ENCODE assay signal across 19 cellular contexts in the genomic region with DNA sequence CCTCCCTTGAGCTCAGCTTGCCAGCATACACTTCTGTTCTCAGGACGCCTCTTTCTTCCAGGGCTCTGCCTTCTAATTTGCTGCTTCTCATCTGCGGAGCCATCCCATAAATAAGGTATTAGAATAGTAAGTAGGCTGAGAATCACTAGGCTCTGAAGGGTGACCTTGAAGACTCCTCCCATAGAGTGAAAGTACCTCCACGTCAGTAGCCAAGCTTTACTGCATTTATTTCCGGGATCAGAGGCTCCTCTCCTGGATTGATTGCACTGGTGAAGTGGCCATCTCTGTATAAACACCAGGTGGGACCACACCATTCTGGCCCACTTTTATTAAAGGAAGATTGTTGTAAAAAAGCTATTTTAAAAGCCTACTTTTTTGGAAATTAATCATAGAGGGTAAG.
A peak's percentile ranks its signal among the peaks of the same experiment; 100 is the strongest.
DNase-seq lines count a peak whose midpoint lies in the region; ATAC-seq and TF ChIP-seq lines count a peak whose summit lies in the region.
"Had no signal": no experiment of that assay in that cellular context is flagged by ENCODE, and none has a peak within 500 bp of the region (broad histone marks: within the 10 kb centered on the region; RNA-seq: fewer than 3 reads in every experiment).

No MANE protein-coding gene starts in this region.

- H3K4me2 ChIP-seq in BLaER1 treated with 17β-estradiol and CSF1 and Interleukin-3, amounts not matched to agents 10 nM and 100 nM = peak overlapping the region; percentile 42 to 76 (median 58)
- H3K4me2 ChIP-seq: PC-9 had no signal

- DNase-seq in DMS53 treated with DMSO at 0.1 percent for 48 hours (lab: John Stamatoyannopoulos, UW; ENCODE audit: unreplicated experiment) = peak; percentile 3
- DNase-seq in NCI-H774 (lab: John Stamatoyannopoulos, UW) = peak; percentile 51
- DNase-seq in left colon = no peak
- no peak for DNase-seq in SIG-M5 treated with dmso at 0.1 percent for 504 hours (lab: John Stamatoyannopoulos, UW; ENCODE audit: unreplicated experiment)
- DNase-seq in activated CD8-positive, alpha-beta T cell treated with anti-CD3 and anti-CD28 coated beads for 36 hours = no peak
- DNase-seq in stimulated activated CD4-positive, alpha-beta T cell treated with anti-CD3 and anti-CD28 coated beads, Interleukin-4, amount 100 ng/mL, for 1 hour = no peak
- DNase-seq: GF-D8, GM23248, KBM-7, NCI-H1694 treated with DMSO at 0.1 percent for 48 hours, NCI-H226, NCI-H526, PC-9, SW 1271, T-helper 2 cell had no signal

- H3K4me1 ChIP-seq in BLaER1 treated with 17β-estradiol and CSF1 and Interleukin-3, amounts not matched to agents 10 nM and 100 nM = peaks cover 18 to 25% (median 22%) of the 10 kb centered on the region in 10 experiments

- CTCF ChIA-PET in activated CD8-positive, alpha-beta T cell treated with anti-CD3 and anti-CD28 coated beads for 36 hours (lab: Charles Lee) = no interaction called here

- H3K36me3 Mint-ChIP-seq in activated CD8-positive, alpha-beta T cell treated with anti-CD3 and anti-CD28 coated beads for 36 hours (ENCODE audit: low read depth) = no peaks in the 10 kb centered on the region

- H3K27ac ChIP-seq in BLaER1 treated with 17β-estradiol and CSF1 and Interleukin-3, amounts not matched to agents 10 nM and 100 nM = peak overlapping the region; percentile 10 to 67 (median 59); a peak in 20 of 22 replicates
- H3K27ac ChIP-seq: C4-2B, GM23248, PC-9, RWPE1 had no signal

- no peaks in the 10 kb centered on the region for H4K20me1 ChIP-seq in BLaER1 treated with 17β-estradiol and CSF1 and Interleukin-3, amounts not matched to agents 10 nM and 100 nM

- H3K4me1 Mint-ChIP-seq in activated CD8-positive, alpha-beta T cell treated with anti-CD3 and anti-CD28 coated beads for 36 hours (ENCODE audit: low read depth) = no peaks in the 10 kb centered on the region

- H3K4me3 Mint-ChIP-seq in activated CD8-positive, alpha-beta T cell treated with anti-CD3 and anti-CD28 coated beads for 36 hours = no peak overlapping the region

- no peaks in the 10 kb centered on the region for H3K27me3 Mint-ChIP-seq in activated CD8-positive, alpha-beta T cell treated with anti-CD3 and anti-CD28 coated beads for 36 hours

- no peak overlapping the region for H3K9ac ChIP-seq in BLaER1 treated with 17β-estradiol and CSF1 and Interleukin-3, amounts not matched to agents 10 nM and 100 nM
- H3K9ac ChIP-seq: GM23248 had no signal

- H3K9me3 Mint-ChIP-seq in activated CD8-positive, alpha-beta T cell treated with anti-CD3 and anti-CD28 coated beads for 36 hours = no peaks in the 10 kb centered on the region

- H3K27me3 ChIP-seq in BLaER1 treated with 17β-estradiol and CSF1 and Interleukin-3, amounts not matched to agents 10 nM and 100 nM = no peaks in the 10 kb centered on the region

- POLR2A ChIA-PET in activated CD8-positive, alpha-beta T cell treated with anti-CD3 and anti-CD28 coated beads for 36 hours (lab: Charles Lee) = interaction anchor here (0.6 kb wide), 1 partner anchor 114 kb away, joined by 4 read pairs; no protein-coding TSS in a partner anchor

- intact Hi-C loops in left colon (cut with DNase I, micrococcal nuclease) = no loop called here
- intact Hi-C loops in activated CD8-positive, alpha-beta T cell treated with anti-CD3 and anti-CD28 coated beads for 36 hours (cut with micrococcal nuclease) = no loop called here

- no peaks in the 10 kb centered on the region for H3K36me3 ChIP-seq in BLaER1 treated with 17β-estradiol and CSF1 and Interleukin-3, amounts not matched to agents 10 nM and 100 nM

- no peak for TF ChIP-seq CTCF in activated CD8-positive, alpha-beta T cell treated with anti-CD3 and anti-CD28 coated beads for 36 hours (IDR thresholded peaks at IDR 0.05)

- H3K9me3 ChIP-seq in BLaER1 treated with 17β-estradiol and CSF1 and Interleukin-3, amounts not matched to agents 10 nM and 100 nM (replicated peaks in 1 of 11) = no peaks in the 10 kb centered on the region

- ATAC-seq in left colon = peak; percentile 68
- ATAC-seq in activated CD8-positive, alpha-beta T cell treated with anti-CD3 and anti-CD28 coated beads for 36 hours = no peak
- ATAC-seq: HepG2 had no signal

- no peak overlapping the region for H3K4me3 ChIP-seq in BLaER1 treated with 17β-estradiol and CSF1 and Interleukin-3, amounts not matched to agents 10 nM and 100 nM
- H3K4me3 ChIP-seq: GM23248, PC-9 had no signal

- H3K27ac Mint-ChIP-seq in activated CD8-positive, alpha-beta T cell treated with anti-CD3 and anti-CD28 coated beads for 36 hours = no peak overlapping the region

Comparison
In these comparisons a context has a peak if more than half of its experiments do, and no peak if none do; other contexts are left out.
1. DNase-seq: peak in DMS53 treated with DMSO at 0.1 percent for 48 hours (single experiment) and NCI-H774 (single experiment); none in left colon (0 of 2), SIG-M5 treated with dmso at 0.1 percent for 504 hours (single experiment), activated CD8-positive, alpha-beta T cell treated with anti-CD3 and anti-CD28 coated beads for 36 hours (single experiment) and stimulated activated CD4-positive, alpha-beta T cell treated with anti-CD3 and anti-CD28 coated beads, Interleukin-4, amount 100 ng/mL, for 1 hour (single experiment).